In the genomic region with DNA sequence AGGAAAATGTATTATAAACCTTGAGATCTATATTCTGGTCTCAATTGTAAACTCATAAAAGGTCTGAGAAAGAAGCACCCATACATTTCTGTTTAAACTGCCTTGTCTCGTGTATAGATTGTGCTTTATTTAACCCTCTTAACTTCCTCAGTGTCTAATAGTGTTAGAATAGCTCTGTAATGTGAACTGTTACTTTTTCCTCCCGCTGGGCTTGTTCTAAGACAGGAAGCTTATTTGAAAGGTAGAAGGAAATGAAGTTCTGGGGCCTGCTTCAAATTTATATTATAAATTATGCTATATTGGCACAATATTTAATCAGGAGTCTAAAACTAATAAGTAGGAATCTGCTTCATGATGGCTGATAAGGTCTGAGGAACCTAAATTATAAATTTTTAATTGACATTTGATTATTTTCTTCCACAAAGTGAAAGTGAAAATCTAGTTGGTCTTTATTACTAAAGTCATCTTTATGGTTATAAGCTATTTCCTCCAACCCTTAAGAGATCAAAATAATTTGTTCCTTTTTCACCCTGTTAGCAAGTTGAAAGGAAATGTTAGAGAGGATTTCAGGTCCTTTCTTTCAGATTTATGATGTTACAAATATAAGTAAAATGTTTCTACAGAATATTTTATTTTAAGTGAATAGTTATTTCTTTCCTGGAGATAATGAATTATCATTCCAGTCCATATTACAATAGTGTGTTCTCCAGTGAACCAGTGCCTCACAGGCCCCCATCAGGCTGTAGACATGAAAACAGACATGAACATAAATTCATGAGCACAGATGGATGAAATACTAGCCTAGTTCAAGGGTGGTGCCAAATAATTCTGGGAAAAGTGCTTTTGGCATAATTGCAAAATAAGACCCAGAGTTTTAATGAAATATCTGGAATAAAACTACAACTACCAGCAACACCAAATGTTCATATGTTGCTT, we compare ENCODE assay signal across 11 cellular contexts. TPM values are rescaled to one million over a fixed set of nuclear protein-coding genes. Genes with fewer than 3 reads are reported as not detected.
DNase-seq lines count a peak whose midpoint lies in the region; ATAC-seq and TF ChIP-seq lines count a peak whose summit lies in the region.
"Had no signal": no experiment of that assay in that cellular context is flagged by ENCODE, and none has a peak within 500 bp of the region (broad histone marks: within the 10 kb centered on the region; RNA-seq: fewer than 3 reads in every experiment).

No MANE protein-coding gene starts in this region.

- H3K27ac Mint-ChIP-seq in activated naive CD4-positive, alpha-beta T cell treated with anti-CD3 and anti-CD28 coated beads, Interleukin-2, amount 50 U/mL, for 24 hours = peak overlapping the region; percentile 94
- peak overlapping the region in 2 of 3 donors; percentile 1 to 32 for H3K27ac Mint-ChIP-seq in IgD-negative memory B cell

- no peak for TF ChIP-seq POLR2A in suprapubic skin (IDR thresholded peaks at IDR 0.05)

- peaks cover 7% of the 10 kb centered on the region for H3K36me3 Mint-ChIP-seq in activated naive CD4-positive, alpha-beta T cell treated with anti-CD3 and anti-CD28 coated beads, Interleukin-2, amount 50 U/mL, for 24 hours
- peaks cover 5% of the 10 kb centered on the region for H3K36me3 Mint-ChIP-seq in IgD-negative memory B cell

- H3K4me1 Mint-ChIP-seq in activated naive CD4-positive, alpha-beta T cell treated with anti-CD3 and anti-CD28 coated beads, Interleukin-2, amount 50 U/mL, for 24 hours = peaks cover 95% of the 10 kb centered on the region
- H3K4me1 Mint-ChIP-seq in IgD-negative memory B cell = peaks cover 21 to 44% (median 41%) of the 10 kb centered on the region in 3 donors

- 63% methylated on average over 2 of the region's 2 CpGs for WGBS in suprapubic skin
- WGBS in psoas muscle, 3 donors = 51 to 69% (median 64%) methylated on average over 2 of the region's 2 CpGs

- intact Hi-C loops in psoas muscle (cut with DNase I) = no loop called here

- no peaks in the 10 kb centered on the region for H3K27me3 ChIP-seq in adipocyte (replicated peaks; ENCODE audit: control insufficient read depth, insufficient read depth, low read length)
- no peaks in the 10 kb centered on the region for H3K27me3 ChIP-seq in suprapubic skin
- H3K27me3 ChIP-seq in psoas muscle (ENCODE audit: insufficient read depth in 3 of 3, low read length in 2 of 3) = peaks cover 0 to 2% (median 0%) of the 10 kb centered on the region in 3 donors
- H3K27me3 ChIP-seq: testis had no signal

- no peaks in the 10 kb centered on the region for H3K27me3 Mint-ChIP-seq in activated naive CD4-positive, alpha-beta T cell treated with anti-CD3 and anti-CD28 coated beads, Interleukin-2, amount 50 U/mL, for 24 hours
- no peaks in the 10 kb centered on the region for H3K27me3 Mint-ChIP-seq in IgD-negative memory B cell

- H3K9me3 ChIP-seq in adipocyte (ENCODE audit: control insufficient read depth, low read length) (no peaks in the 10 kb centered on the region), suprapubic skin (no peaks in the 10 kb centered on the region), psoas muscle (no peaks in the 10 kb centered on the region)
- H3K9me3 ChIP-seq: testis had no signal

- DNase-seq in activated naive CD4-positive, alpha-beta T cell treated with Interleukin-2 at 50 U/mL for 16 hours = no peak
- DNase-seq in adipocyte (ENCODE audit: low read depth) (peak; percentile 27), suprapubic skin (ENCODE audit: low spot score in 2 of 2) (no peak), psoas muscle (no peak), retina (no peak)
- DNase-seq: activated CD4-positive, alpha-beta T cell treated with anti-CD3 and anti-CD28 coated beads for 1 hour; testis had no signal

- ATAC-seq in psoas muscle (no peak), HG02642 (IDR thresholded peaks at IDR 0.05; ENCODE audit: poor library complexity, unreplicated experiment) (no peak)

- TF ChIP-seq CTCF in suprapubic skin (IDR thresholded peaks at IDR 0.05) = no peak
- TF ChIP-seq CTCF in psoas muscle (IDR thresholded peaks at IDR 0.05) = no peak

- no peaks in the 10 kb centered on the region for H3K9me3 Mint-ChIP-seq in activated naive CD4-positive, alpha-beta T cell treated with anti-CD3 and anti-CD28 coated beads, Interleukin-2, amount 50 U/mL, for 24 hours
- H3K9me3 Mint-ChIP-seq in IgD-negative memory B cell = no peaks in the 10 kb centered on the region

- no peak for TF ChIP-seq EP300 in suprapubic skin (IDR thresholded peaks at IDR 0.05)

- peak overlapping the region; percentile 70 for H3K4me3 Mint-ChIP-seq in activated naive CD4-positive, alpha-beta T cell treated with anti-CD3 and anti-CD28 coated beads, Interleukin-2, amount 50 U/mL, for 24 hours
- peak overlapping the region in 2 of 4 donors; percentile 15 to 18 for H3K4me3 Mint-ChIP-seq in IgD-negative memory B cell

- no peak overlapping the region for H3K4me3 ChIP-seq in adipocyte (ENCODE audit: low read length)
- no peak overlapping the region for H3K4me3 ChIP-seq in suprapubic skin
- H3K4me3 ChIP-seq in psoas muscle = no peak overlapping the region
- H3K4me3 ChIP-seq: smooth muscle cell, testis had no signal

- H3K36me3 ChIP-seq in adipocyte (ENCODE audit: control insufficient read depth, insufficient read depth, low read length, severe bottlenecking) (no peaks in the 10 kb centered on the region), suprapubic skin (no peaks in the 10 kb centered on the region), psoas muscle (ENCODE audit: insufficient read depth in 1 of 2, low read depth in 1 of 2) (no peaks in the 10 kb centered on the region)

- H3K9ac ChIP-seq in adipocyte (ENCODE audit: low read length) = peak overlapping the region; percentile 11

- H3K4me1 ChIP-seq in adipocyte (ENCODE audit: control insufficient read depth, insufficient read depth, low read length) (peaks cover 31% of the 10 kb centered on the region), suprapubic skin (peaks cover 94% of the 10 kb centered on the region), psoas muscle (no peaks in the 10 kb centered on the region)
- H3K4me1 ChIP-seq: testis had no signal

- peak overlapping the region; percentile 72 for H3K27ac ChIP-seq in suprapubic skin
- H3K27ac ChIP-seq in psoas muscle = no peak overlapping the region

RNA-seq across cellular contexts. Expression of a gene that starts 7.9 kb away (rescaled TPM):
- polyA plus RNA-seq in IgD-negative memory B cell (10.4 TPM), psoas muscle (1 to 10 TPM; 2.6 to 5.5 (median 4.0) TPM)
- total RNA-seq in suprapubic skin (100 to 1,000 TPM; 182 to 295 (median 199) TPM), psoas muscle (1 to 10 TPM; 4.0 to 9.4 (median 5.2) TPM)

Comparison
In these comparisons a context has a peak if more than half of its experiments do, and no peak if none do; other contexts are left out.
1. RNA of a gene that starts 7.9 kb away (total RNA-seq): 182 to 295 TPM in suprapubic skin; 4.0 to 9.4 TPM in psoas muscle; every median in the first group is over 10 times any median in the second.